20 cellular contexts compared by ENCODE assay signal in the genomic region with DNA sequence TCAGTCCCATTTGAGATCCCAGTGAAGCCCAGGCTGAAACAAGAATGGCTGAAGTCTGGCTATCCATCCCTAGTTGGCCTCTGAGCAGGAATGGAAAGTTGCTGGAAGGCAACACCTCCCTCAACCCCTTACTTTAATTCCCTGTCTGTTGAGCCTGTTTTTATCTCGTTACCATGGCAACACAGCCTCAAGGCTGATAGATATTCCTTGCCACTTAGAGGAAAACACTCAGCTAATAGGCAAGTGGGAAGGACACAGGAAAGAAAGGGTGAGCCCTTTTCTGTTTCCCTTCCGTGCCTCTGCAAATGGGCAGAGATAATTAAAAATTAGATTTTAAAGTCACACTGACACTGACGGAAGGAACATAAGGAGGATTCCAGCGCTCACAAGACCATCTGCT.
DNase-seq lines count a peak whose midpoint lies in the region; ATAC-seq lines count a peak whose summit lies in the region.
"Had no signal": no experiment of that assay in that cellular context is flagged by ENCODE, and none has a peak within 500 bp of the region (broad histone marks: within the 10 kb centered on the region; RNA-seq: fewer than 3 reads in every experiment).

No MANE protein-coding gene starts in this region.

- no peaks in the 10 kb centered on the region for H3K9me3 ChIP-seq in mesenchymal stem cell (ENCODE audit: control insufficient read depth, low read length)
- H3K9me3 ChIP-seq: Peyer's patch, transverse colon had no signal

- no peaks in the 10 kb centered on the region for H3K4me1 ChIP-seq in mesenchymal stem cell (ENCODE audit: control insufficient read depth, insufficient read depth, low read depth, low read length)
- H3K4me1 ChIP-seq: Peyer's patch, transverse colon had no signal

- no peak overlapping the region for H2BK12ac ChIP-seq in mesenchymal stem cell (ENCODE audit: low read length in 2 of 2)

- H3K4me3 ChIP-seq in H7 (ENCODE audit: insufficient read depth, low read depth, low read length) (no peak overlapping the region), mesenchymal stem cell (ENCODE audit: insufficient read depth in 1 of 2, low read depth in 1 of 2, low read length in 2 of 2) (no peak overlapping the region)
- H3K4me3 ChIP-seq: Peyer's patch, smooth muscle cell, transverse colon had no signal

- no peak overlapping the region for H2AFZ ChIP-seq in mesenchymal stem cell (ENCODE audit: low read depth, low read length)

- H4K91ac ChIP-seq in mesenchymal stem cell (ENCODE audit: low read length) = no peak overlapping the region

- no peak overlapping the region for H2AK5ac ChIP-seq in mesenchymal stem cell (ENCODE audit: low read length, severe bottlenecking)

- no peak overlapping the region for H4K8ac ChIP-seq in mesenchymal stem cell (ENCODE audit: low read length)

- H2BK15ac ChIP-seq in mesenchymal stem cell (ENCODE audit: low read depth, poor library complexity, severe bottlenecking) = no peak overlapping the region

- no peak overlapping the region for H3K4me2 ChIP-seq in mesenchymal stem cell (ENCODE audit: low read length, poor library complexity, severe bottlenecking)
- H3K4me2 ChIP-seq: smooth muscle cell had no signal

- H3K27ac ChIP-seq in caudate nucleus (ENCODE audit: low read depth, low read length) (peak overlapping the region; percentile 67), mesenchymal stem cell (ENCODE audit: low read length, poor library complexity, severe bottlenecking) (no peak overlapping the region)
- H3K27ac ChIP-seq: epithelial cell of prostate, Peyer's patch, transverse colon had no signal

- H3K18ac ChIP-seq in mesenchymal stem cell (ENCODE audit: low read depth in 1 of 2, low read length in 2 of 2) = no peak overlapping the region

- ATAC-seq in HG03097 (IDR thresholded peaks at IDR 0.05; ENCODE audit: low FRiP score, unreplicated experiment) (no peak), HG03039 (IDR thresholded peaks at IDR 0.05; ENCODE audit: unreplicated experiment) (no peak)

- no peaks in the 10 kb centered on the region for H3K36me3 ChIP-seq in H7 (replicated peaks; ENCODE audit: control insufficient read depth, insufficient read depth, low read length)
- no peaks in the 10 kb centered on the region for H3K36me3 ChIP-seq in mesenchymal stem cell (ENCODE audit: control insufficient read depth in 1 of 2, insufficient read depth in 2 of 2, low read depth in 1 of 2, low read length in 2 of 2)
- H3K36me3 ChIP-seq: Peyer's patch, transverse colon had no signal

- 58% methylated on average over 3 of the region's 4 CpGs for WGBS in mesenchymal stem cell

- H2BK120ac ChIP-seq in mesenchymal stem cell (ENCODE audit: low read depth, low read length) = no peak overlapping the region

- H2BK5ac ChIP-seq in mesenchymal stem cell (ENCODE audit: low read depth, low read length, poor library complexity, severe bottlenecking) = no peak overlapping the region

- H3K27me3 ChIP-seq in H7 (ENCODE audit: control insufficient read depth, insufficient read depth, low read length) (no peaks in the 10 kb centered on the region), mesenchymal stem cell (ENCODE audit: control insufficient read depth in 1 of 2, insufficient read depth in 1 of 2, low read length in 2 of 2) (no peaks in the 10 kb centered on the region)
- H3K27me3 ChIP-seq: Peyer's patch had no signal

- H3K9ac ChIP-seq in mesenchymal stem cell (ENCODE audit: low read length) = no peak overlapping the region

- no peak overlapping the region for H3K23ac ChIP-seq in mesenchymal stem cell (ENCODE audit: low read length in 2 of 2)

- no peak overlapping the region for H3K14ac ChIP-seq in mesenchymal stem cell (ENCODE audit: low read length in 2 of 2)

- DNase-seq in H7 (peak; percentile 30), NCI-H226 (peak; percentile 20), caudate nucleus (lab: John Stamatoyannopoulos, UW) (peak in 5 of 61 donors; percentile 5 to 40 (median 26)), mesenchymal stem cell (peak; percentile 77), NCI-H1048 (lab: John Stamatoyannopoulos, UW) (no peak), DMS114 treated with DMSO at 0.1 percent for 48 hours (lab: John Stamatoyannopoulos, UW; ENCODE audit: unreplicated experiment) (no peak)
- DNase-seq: activated CD4-positive, alpha-beta memory T cell treated with anti-CD3 and anti-CD28 coated beads for 36 hours; activated CD4-positive, CD25-positive, alpha-beta regulatory T cell; activated effector memory CD4-positive, alpha-beta T cell treated with anti-CD3 and anti-CD28 coated beads, Interleukin-2, amount 50 U/mL, for 16 hours; foreskin melanocyte; midbrain; NCI-H1105; Peyer's patch; posterior cingulate gyrus; stimulated activated CD4-positive, alpha-beta T cell treated with anti-CD3 and anti-CD28 coated beads, Interleukin-2, amount 100 ng/mL, for 48 hours; transverse colon had no signal

- H3K79me1 ChIP-seq in mesenchymal stem cell (replicated peaks; ENCODE audit: low read length, poor library complexity, severe bottlenecking) = no peaks in the 10 kb centered on the region

- no peak overlapping the region for H3K4ac ChIP-seq in mesenchymal stem cell (ENCODE audit: low read depth in 1 of 2, low read length in 2 of 2)

Comparison
In these comparisons a context has a peak if more than half of its experiments do, and no peak if none do; other contexts are left out.
1. DNase-seq: peak in H7 (single experiment), NCI-H226 (single experiment) and mesenchymal stem cell (single experiment); none in NCI-H1048 (single experiment) and DMS114 treated with DMSO at 0.1 percent for 48 hours (single experiment).